ENCODE assay signal across 26 cellular contexts in the genomic region with DNA sequence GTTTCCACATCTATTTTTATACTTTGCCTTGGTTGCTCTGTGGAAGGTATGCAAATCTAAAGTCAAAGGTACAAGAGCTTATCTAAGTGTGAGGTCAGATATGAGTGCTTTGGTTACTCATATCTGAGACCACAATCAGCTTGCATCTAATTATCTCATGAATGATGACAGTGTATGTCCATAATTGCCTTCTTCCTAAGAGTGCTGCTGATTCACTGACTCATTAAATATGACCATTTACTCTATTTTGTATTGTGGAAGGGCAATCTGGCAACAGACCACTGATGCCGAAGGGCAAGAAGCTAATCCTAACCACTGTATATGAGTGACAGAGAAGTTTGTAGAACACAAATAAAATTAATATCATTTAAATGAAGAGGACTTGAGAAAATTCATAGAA.
DNase-seq lines count a peak whose midpoint lies in the region; ATAC-seq and TF ChIP-seq lines count a peak whose summit lies in the region.
"Had no signal": no experiment of that assay in that cellular context is flagged by ENCODE, and none has a peak within 500 bp of the region (broad histone marks: within the 10 kb centered on the region; RNA-seq: fewer than 3 reads in every experiment).

No MANE protein-coding gene starts in this region.

- H3K4me1 ChIP-seq in heart left ventricle = no peaks in the 10 kb centered on the region
- H3K4me1 ChIP-seq: Caco-2, gastroesophageal sphincter, SJCRH30 had no signal

- no peak overlapping the region for H3K4me3 ChIP-seq in heart left ventricle
- H3K4me3 ChIP-seq: gastroesophageal sphincter, SJCRH30 had no signal

- no peak overlapping the region for H3K27ac ChIP-seq in heart left ventricle
- H3K27ac ChIP-seq: gastroesophageal sphincter, SJCRH30 had no signal

- TF ChIP-seq CTCF in heart left ventricle (IDR thresholded peaks at IDR 0.05) = no peak

- no peaks in the 10 kb centered on the region for H3K27me3 ChIP-seq in heart left ventricle
- H3K27me3 ChIP-seq: gastroesophageal sphincter, SJCRH30 had no signal

- peaks cover 0 to 4% (median 0%) of the 10 kb centered on the region in 12 donors for H3K9me3 ChIP-seq in heart left ventricle
- H3K9me3 ChIP-seq: Caco-2, SJCRH30 had no signal

- 82 to 90% (median 88%) methylated on average over 1 of the region's 1 CpG for WGBS in heart left ventricle, 4 donors

- no peaks in the 10 kb centered on the region for H3K36me3 ChIP-seq in heart left ventricle
- H3K36me3 ChIP-seq: gastroesophageal sphincter, SJCRH30 had no signal

- ATAC-seq in HG03432 (IDR thresholded peaks at IDR 0.05; ENCODE audit: unreplicated experiment) (peak; percentile 57), GM18867 (IDR thresholded peaks at IDR 0.05; ENCODE audit: unreplicated experiment) (no peak), heart left ventricle (no peak)
- ATAC-seq: activated naive CD8-positive, alpha-beta T cell treated with anti-CD3 and anti-CD28 coated beads, Interleukin-2, amount 50 U/mL, for 24 hours; activated T-cell treated with anti-CD3 and anti-CD28 coated beads, Interleukin-2, amount 50 U/mL, for 4 hours; gastroesophageal sphincter; left lobe of liver; sciatic nerve; stimulated activated effector memory CD8-positive, alpha-beta T cell treated with anti-CD3 and anti-CD28 coated beads, Interleukin-12 subunit alpha, Interleukin-12 subunit beta, amount 100 ng/mL, for 72 hours had no signal

- DNase-seq in Daoy (ENCODE audit: low read depth) (peak; percentile 29), SK-MEL-5 (ENCODE audit: low read depth, low spot score) (peak; percentile 45), left kidney (ENCODE audit: low read depth, low spot score) (peak; percentile 26), heart left ventricle (no peak)
- no peak for DNase-seq in stimulated activated CD4-positive, alpha-beta T cell treated with anti-CD3 and anti-CD28 coated beads, Interleukin-12 subunit alpha, Interleukin-12 subunit beta, amount 100 ng/mL, for 4 hours
- DNase-seq: activated CD4-positive, alpha-beta T cell treated with anti-CD3 and anti-CD28 coated beads, Interleukin-2, amount 10 ng/mL, durations not matched to agents 24 days and 14 days; activated naive CD8-positive, alpha-beta T cell treated with anti-CD3 and anti-CD28 coated beads, Interleukin-2, amount 50 U/mL, for 24 hours; activated T-cell treated with anti-CD3 and anti-CD28 coated beads, Interleukin-2, amount 50 U/mL, for 4 hours; C1 segment of cervical spinal cord; Caco-2; cerebellar nuclear complex; DND-41; hypothalamus; immature natural killer cell; NCI-H1436; NCI-H2081 treated with DMSO at 0.1 percent for 48 hours; NCI-H345; SJCRH30; stimulated activated CD4-positive, alpha-beta T cell treated with anti-CD3 and anti-CD28 coated beads, Interleukin-4, amount 100 ng/mL, for 24 hours; substantia nigra had no signal

- intact Hi-C loops in heart left ventricle (cut with DNase I) = no loop called here

- TF ChIP-seq POLR2A in heart left ventricle (IDR thresholded peaks at IDR 0.05) = no peak

- in situ Hi-C loops in SK-MEL-5 (cut with HindIII; ENCODE audit: low pct_unique_long_range_greater_than_20kb, low sequenced_read_pairs) = no loop called here

Comparison
In these comparisons a context has a peak if more than half of its experiments do, and no peak if none do; other contexts are left out.
1. DNase-seq: peak in Daoy (single experiment), SK-MEL-5 (single experiment) and left kidney (single experiment); none in heart left ventricle (0 of 5) and stimulated activated CD4-positive, alpha-beta T cell treated with anti-CD3 and anti-CD28 coated beads, Interleukin-12 subunit alpha, Interleukin-12 subunit beta, amount 100 ng/mL, for 4 hours (single experiment).